1 cellular context compared by ENCODE assay signal in genomic region chr4:24857996-24858395, GRCh38.
TF ChIP-seq lines count a peak whose summit lies in the region.

No MANE protein-coding gene starts in this region.

TF ChIP-seq in HepG2, 621 proteins besides CTCF, POLR2A, EP300 and RAD21 (continued from another document):
- no peak for TF ChIP-seq E2F1 (CRISPR knock-in tag; IDR thresholded peaks at IDR 0.05)
- no peak for TF ChIP-seq GFI1 (CRISPR knock-in tag; IDR thresholded peaks at IDR 0.05; ENCODE audit: borderline replicate concordance)
- TF ChIP-seq STAG1 (CRISPR knock-in tag; IDR thresholded peaks at IDR 0.05): no peak
- no peak for TF ChIP-seq IKZF4 (CRISPR knock-in tag; IDR thresholded peaks at IDR 0.05; ENCODE audit: borderline replicate concordance, low read depth, not compliant biosample characterization)
- no peak for TF ChIP-seq ESRRA (CRISPR knock-in tag; IDR thresholded peaks at IDR 0.05; ENCODE audit: low read depth)
- no peak for TF ChIP-seq KLF12 (CRISPR knock-in tag; IDR thresholded peaks at IDR 0.05; ENCODE audit: borderline replicate concordance)
- no peak for TF ChIP-seq ZNF460 (CRISPR knock-in tag; IDR thresholded peaks at IDR 0.05; ENCODE audit: borderline replicate concordance)
- TF ChIP-seq ZNF883 (CRISPR knock-in tag; IDR thresholded peaks at IDR 0.05; ENCODE audit: not compliant biosample characterization): no peak
- no peak for TF ChIP-seq KDM5B (CRISPR knock-in tag; IDR thresholded peaks at IDR 0.05; ENCODE audit: borderline replicate concordance)
- TF ChIP-seq ZKSCAN8 (CRISPR knock-in tag; IDR thresholded peaks at IDR 0.05; ENCODE audit: borderline replicate concordance): no peak
- TF ChIP-seq NFKB2 (CRISPR knock-in tag; IDR thresholded peaks at IDR 0.05; ENCODE audit: borderline replicate concordance): no peak
- TF ChIP-seq PAXIP1 (CRISPR knock-in tag; conservative IDR thresholded peaks at IDR 0.05): no peak
- TF ChIP-seq HOXA5 (CRISPR knock-in tag; IDR thresholded peaks at IDR 0.05): no peak
- no peak for TF ChIP-seq ZNF878 (CRISPR knock-in tag; IDR thresholded peaks at IDR 0.05)
